8 cellular contexts compared by ENCODE assay signal in the genomic region with DNA sequence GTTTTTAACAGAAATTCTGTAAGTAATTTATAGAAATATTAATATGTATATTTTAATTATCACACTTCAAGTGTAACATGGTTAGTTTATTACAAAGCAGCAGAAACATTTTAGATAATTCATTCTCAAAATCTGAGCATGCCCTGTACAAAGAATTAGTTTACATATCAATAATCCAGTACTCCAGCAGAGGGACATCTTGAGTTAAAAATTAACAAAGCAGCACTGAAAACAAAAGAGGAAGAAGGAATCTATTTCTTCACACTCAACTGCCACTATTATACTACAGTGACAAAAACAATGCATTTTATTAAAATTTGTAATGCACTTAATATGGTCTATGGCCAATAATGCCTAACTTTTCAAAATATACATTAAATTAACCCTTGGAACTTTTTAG.
DNase-seq lines count a peak whose midpoint lies in the region; ATAC-seq and TF ChIP-seq lines count a peak whose summit lies in the region.

No MANE protein-coding gene starts in this region.

- H3K27me3 Mint-ChIP-seq in chondrocyte (ENCODE audit: low read depth), result peaks cover 19% of the 10 kb centered on the region

- H3K27ac ChIP-seq in psoas muscle, result no peak overlapping the region

- intact Hi-C loops in psoas muscle (cut with DNase I), result no loop called here

- no peaks in the 10 kb centered on the region for H3K36me3 Mint-ChIP-seq in chondrocyte (ENCODE audit: low read depth)

- H3K4me3 Mint-ChIP-seq in chondrocyte (ENCODE audit: unreplicated experiment), result no peak overlapping the region

- ATAC-seq in GM21786 (IDR thresholded peaks at IDR 0.05; ENCODE audit: unreplicated experiment), result peak; percentile 81
- no peak for ATAC-seq in psoas muscle
- no peak for ATAC-seq in stimulated activated naive CD8-positive, alpha-beta T cell treated with anti-CD3 and anti-CD28 coated beads, Interleukin-15, Interleukin-2, amounts not matched to agents 100 U/mL and 50 U/mL, for 24 hours

- no peak for TF ChIP-seq CTCF in NB4 (IDR thresholded peaks at IDR 0.05; ENCODE audit: low read depth, low read length)
- peak; percentile 75 for TF ChIP-seq CTCF in chondrocyte (IDR thresholded peaks at IDR 0.05)
- peak; percentile 32 for TF ChIP-seq CTCF in psoas muscle (IDR thresholded peaks at IDR 0.05)

- peak; percentile 51 for DNase-seq in NB4 (ENCODE audit: low read depth)
- no peak for DNase-seq in chondrocyte (ENCODE audit: low spot score)
- DNase-seq in psoas muscle, result no peak
- no peak for DNase-seq in NCI-H1092 treated with DMSO at 0.1 percent for 48 hours (lab: John Stamatoyannopoulos, UW)
- DNase-seq in AG08396 (ENCODE audit: low spot score), result no peak
- no peak for DNase-seq in stimulated activated naive CD8-positive, alpha-beta T cell treated with anti-CD3 and anti-CD28 coated beads, Interleukin-15, Interleukin-2, amounts not matched to agents 100 U/mL and 50 U/mL, for 24 hours
- no peak for DNase-seq in GM19238 (ENCODE audit: insufficient read length, low spot score)

- no peaks in the 10 kb centered on the region for H3K9me3 ChIP-seq in psoas muscle

- H3K9me3 Mint-ChIP-seq in chondrocyte (ENCODE audit: low read depth), result no peaks in the 10 kb centered on the region

- H3K4me1 Mint-ChIP-seq in chondrocyte (ENCODE audit: low read depth), result no peaks in the 10 kb centered on the region

- H3K4me1 ChIP-seq in psoas muscle, result no peaks in the 10 kb centered on the region

- H3K27ac Mint-ChIP-seq in chondrocyte (ENCODE audit: unreplicated experiment), result no peak overlapping the region

- H3K27me3 ChIP-seq in psoas muscle (ENCODE audit: insufficient read depth in 3 of 3, low read length in 2 of 3), result peaks cover 0 to 3% (median 0%) of the 10 kb centered on the region in 3 donors

- TF ChIP-seq POLR2A in NB4 (IDR thresholded peaks at IDR 0.05; ENCODE audit: extremely low read depth, insufficient read length), result no peak

- no peaks in the 10 kb centered on the region for H3K36me3 ChIP-seq in psoas muscle (ENCODE audit: insufficient read depth in 1 of 2, low read depth in 1 of 2)

- H3K4me3 ChIP-seq in NB4 (ENCODE audit: low read depth, low read length) (no peak overlapping the region), psoas muscle (no peak overlapping the region)
